ENCODE assay signal across 1 cellular context in the genomic region with DNA sequence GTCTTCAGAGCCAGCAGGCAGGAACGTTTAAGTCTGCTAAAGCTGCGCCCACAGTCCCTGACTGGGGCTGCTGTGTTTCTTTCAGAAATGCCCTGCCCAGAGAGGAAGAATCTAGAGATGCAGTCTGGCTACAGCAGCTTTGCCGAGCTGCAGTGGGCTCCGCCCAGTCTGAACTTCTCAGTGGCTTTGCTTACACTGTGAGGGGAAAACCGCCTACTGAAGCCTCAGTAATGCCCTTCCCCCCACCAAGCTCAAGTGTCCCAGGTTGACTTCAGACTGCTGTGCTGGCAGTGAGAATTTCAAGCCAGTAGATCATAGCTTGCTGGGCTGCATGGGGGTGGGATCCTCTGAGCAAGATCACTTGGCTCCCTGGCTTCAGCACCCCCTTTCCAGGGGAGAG.
TF ChIP-seq lines count a peak whose summit lies in the region.

No MANE protein-coding gene starts in this region.

TF ChIP-seq in K562, 482 proteins besides CTCF, POLR2A, EP300 and RAD21 (continued from another document):
- TF ChIP-seq, protein P1, sequence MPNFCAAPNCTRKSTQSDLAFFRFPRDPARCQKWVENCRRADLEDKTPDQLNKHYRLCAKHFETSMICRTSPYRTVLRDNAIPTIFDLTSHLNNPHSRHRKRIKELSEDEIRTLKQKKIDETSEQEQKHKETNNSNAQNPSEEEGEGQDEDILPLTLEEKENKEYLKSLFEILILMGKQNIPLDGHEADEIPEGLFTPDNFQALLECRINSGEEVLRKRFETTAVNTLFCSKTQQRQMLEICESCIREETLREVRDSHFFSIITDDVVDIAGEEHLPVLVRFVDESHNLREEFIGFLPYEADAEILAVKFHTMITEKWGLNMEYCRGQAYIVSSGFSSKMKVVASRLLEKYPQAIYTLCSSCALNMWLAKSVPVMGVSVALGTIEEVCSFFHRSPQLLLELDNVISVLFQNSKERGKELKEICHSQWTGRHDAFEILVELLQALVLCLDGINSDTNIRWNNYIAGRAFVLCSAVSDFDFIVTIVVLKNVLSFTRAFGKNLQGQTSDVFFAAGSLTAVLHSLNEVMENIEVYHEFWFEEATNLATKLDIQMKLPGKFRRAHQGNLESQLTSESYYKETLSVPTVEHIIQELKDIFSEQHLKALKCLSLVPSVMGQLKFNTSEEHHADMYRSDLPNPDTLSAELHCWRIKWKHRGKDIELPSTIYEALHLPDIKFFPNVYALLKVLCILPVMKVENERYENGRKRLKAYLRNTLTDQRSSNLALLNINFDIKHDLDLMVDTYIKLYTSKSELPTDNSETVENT (CRISPR knock-in tag; IDR thresholded peaks at IDR 0.05), result no peak
- TF ChIP-seq, protein P2, sequence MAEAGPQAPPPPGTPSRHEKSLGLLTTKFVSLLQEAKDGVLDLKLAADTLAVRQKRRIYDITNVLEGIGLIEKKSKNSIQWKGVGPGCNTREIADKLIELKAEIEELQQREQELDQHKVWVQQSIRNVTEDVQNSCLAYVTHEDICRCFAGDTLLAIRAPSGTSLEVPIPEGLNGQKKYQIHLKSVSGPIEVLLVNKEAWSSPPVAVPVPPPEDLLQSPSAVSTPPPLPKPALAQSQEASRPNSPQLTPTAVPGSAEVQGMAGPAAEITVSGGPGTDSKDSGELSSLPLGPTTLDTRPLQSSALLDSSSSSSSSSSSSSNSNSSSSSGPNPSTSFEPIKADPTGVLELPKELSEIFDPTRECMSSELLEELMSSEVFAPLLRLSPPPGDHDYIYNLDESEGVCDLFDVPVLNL (CRISPR knock-in tag; IDR thresholded peaks at IDR 0.05; ENCODE audit: low read depth), result no peak
- TF ChIP-seq ZNF282 (CRISPR knock-in tag; IDR thresholded peaks at IDR 0.05) (no peak), KAT2B (IDR thresholded peaks at IDR 0.05; ENCODE audit: low read depth, low read length) (no peak), C11orf30 (IDR thresholded peaks at IDR 0.05; ENCODE audit: low read depth) (no peak), FOXA3 (CRISPR knock-in tag; conservative IDR thresholded peaks at IDR 0.05 in 1 of 2, IDR thresholded peaks at IDR 0.05 in 1 of 2) (no peak), NEUROD1 (IDR thresholded peaks at IDR 0.05; ENCODE audit: borderline replicate concordance, low read depth, low read length, partially characterized antibody) (no peak), NCOA4 (IDR thresholded peaks at IDR 0.05; ENCODE audit: partially characterized antibody) (no peak), SMAD3 (CRISPR knock-in tag; conservative IDR thresholded peaks at IDR 0.05) (no peak), ZNF717 (CRISPR knock-in tag; IDR thresholded peaks at IDR 0.05) (no peak), GTF2E2 (tag; IDR thresholded peaks at IDR 0.05) (no peak), NUFIP1 (IDR thresholded peaks at IDR 0.05; ENCODE audit: partially characterized antibody) (no peak)
- TF ChIP-seq, protein P3, sequence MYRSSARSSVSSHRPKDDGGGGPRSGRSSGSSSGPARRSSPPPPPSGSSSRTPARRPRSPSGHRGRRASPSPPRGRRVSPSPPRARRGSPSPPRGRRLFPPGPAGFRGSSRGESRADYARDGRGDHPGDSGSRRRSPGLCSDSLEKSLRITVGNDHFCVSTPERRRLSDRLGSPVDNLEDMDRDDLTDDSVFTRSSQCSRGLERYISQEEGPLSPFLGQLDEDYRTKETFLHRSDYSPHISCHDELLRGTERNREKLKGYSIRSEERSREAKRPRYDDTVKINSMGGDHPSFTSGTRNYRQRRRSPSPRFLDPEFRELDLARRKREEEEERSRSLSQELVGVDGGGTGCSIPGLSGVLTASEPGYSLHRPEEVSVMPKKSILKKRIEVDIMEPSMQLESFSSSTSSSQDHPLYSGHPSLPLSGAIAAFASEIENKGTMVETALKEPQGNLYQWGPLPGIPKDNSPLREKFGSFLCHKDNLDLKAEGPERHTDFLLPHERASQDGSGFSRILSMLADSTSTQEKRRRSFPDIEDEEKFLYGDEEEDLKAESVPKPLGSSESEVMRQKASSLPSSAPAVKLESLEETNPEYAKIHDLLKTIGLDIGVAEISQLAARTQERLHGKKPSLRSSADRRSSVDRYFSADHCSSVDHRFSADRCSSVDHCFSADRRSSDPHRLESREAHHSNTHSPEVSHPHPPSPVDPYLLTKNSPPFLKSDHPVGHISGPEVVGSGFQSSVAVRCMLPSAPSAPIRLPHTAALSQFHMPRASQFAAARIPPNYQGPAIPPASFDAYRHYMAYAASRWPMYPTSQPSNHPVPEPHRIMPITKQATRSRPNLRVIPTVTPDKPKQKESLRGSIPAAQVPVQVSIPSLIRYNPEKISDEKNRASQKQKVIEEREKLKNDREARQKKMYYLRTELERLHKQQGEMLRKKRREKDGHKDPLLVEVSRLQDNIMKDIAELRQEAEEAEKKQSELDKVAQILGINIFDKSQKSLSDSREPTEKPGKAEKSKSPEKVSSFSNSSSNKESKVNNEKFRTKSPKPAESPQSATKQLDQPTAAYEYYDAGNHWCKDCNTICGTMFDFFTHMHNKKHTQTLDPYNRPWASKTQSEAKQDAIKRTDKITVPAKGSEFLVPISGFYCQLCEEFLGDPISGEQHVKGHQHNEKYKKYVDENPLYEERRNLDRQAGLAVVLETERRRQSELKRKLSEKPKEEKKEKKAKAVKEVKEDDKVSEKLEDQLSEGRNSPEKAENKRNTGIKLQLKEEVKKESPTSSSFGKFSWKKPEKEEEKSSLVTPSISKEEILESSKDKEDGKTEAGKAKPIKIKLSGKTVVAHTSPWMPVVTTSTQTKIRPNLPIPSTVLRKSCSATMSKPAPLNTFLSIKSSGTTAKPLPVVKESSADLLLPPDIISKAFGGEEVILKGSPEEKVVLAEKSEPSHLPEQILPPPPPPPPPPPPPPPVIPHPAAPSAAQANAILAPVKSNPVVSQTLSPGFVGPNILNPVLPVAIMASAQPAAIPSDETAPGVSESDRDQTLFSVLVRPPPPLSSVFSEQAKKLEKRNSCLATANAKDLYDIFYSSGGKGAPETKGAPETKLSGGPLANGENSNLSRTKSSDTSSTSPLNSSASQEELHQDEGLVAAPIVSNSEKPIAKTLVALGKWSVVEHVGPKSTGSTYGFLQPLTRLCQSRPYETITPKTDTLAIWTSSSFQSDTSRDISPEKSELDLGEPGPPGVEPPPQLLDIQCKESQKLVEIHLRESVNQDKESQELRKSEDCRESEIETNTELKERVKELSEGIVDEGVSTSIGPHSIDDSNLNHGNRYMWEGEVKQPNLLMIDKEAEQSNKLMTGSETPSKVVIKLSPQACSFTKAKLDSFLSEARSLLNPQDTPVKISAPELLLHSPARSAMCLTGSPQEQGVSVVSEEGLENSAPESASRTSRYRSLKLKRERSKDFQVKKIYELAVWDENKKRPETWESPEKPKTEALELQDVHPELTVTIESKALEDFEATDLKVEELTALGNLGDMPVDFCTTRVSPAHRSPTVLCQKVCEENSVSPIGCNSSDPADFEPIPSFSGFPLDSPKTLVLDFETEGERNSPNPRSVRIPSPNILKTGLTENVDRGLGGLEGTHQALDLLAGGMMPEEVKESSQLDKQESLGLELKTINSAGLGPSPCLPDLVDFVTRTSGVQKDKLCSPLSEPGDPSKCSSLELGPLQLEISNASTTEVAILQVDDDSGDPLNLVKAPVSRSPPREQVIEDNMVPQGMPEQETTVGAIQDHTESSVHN (IDR thresholded peaks at IDR 0.05; ENCODE audit: borderline replicate concordance in 1 of 2, low read depth in 1 of 2), result no peak
